ENCODE assay signal across 13 cellular contexts in genomic region chr11:131914299-131914902, GRCh38.
DNase-seq lines count a peak whose midpoint lies in the region; ATAC-seq and TF ChIP-seq lines count a peak whose summit lies in the region.
"Had no signal": no experiment of that assay in that cellular context is flagged by ENCODE, and none has a peak within 500 bp of the region (broad histone marks: within the 10 kb centered on the region; RNA-seq: fewer than 3 reads in every experiment).

No MANE protein-coding gene starts in this region.

- no peaks in the 10 kb centered on the region for H3K9me2 ChIP-seq in SK-N-SH

- 72% methylated on average over 4 of the region's 4 CpGs for WGBS in SK-N-SH (ENCODE audit: low lambda C conversion rate)
- 63 to 72% methylated on average over 4 of the region's 4 CpGs for WGBS in thyroid gland, 2 donors

- intact Hi-C loops in left cardiac atrium (cut with DNase I) (loop anchor here in 1 of 2 donors (5.0 kb wide), 1 partner anchor 118 kb away; no protein-coding TSS in a partner anchor), upper lobe of right lung (cut with DNase I) (no loop called here), thyroid gland (cut with DNase I) (no loop called here)

- H3K4me2 ChIP-seq in SK-N-SH, result no peak overlapping the region

- no peak for TF ChIP-seq POLR2A in thyroid gland (IDR thresholded peaks at IDR 0.05)

- peaks cover 9% of the 10 kb centered on the region for H3F3A ChIP-seq in SK-N-SH (replicated peaks; ENCODE audit: insufficient read depth)

- POLR2A ChIA-PET in SK-N-SH (lab: Yijun Ruan, JAX), result no interaction called here

- H3K4me1 ChIP-seq in cardiac muscle cell (ENCODE audit: low read depth) (no peaks in the 10 kb centered on the region), SK-N-SH (ENCODE audit: control insufficient read depth in 1 of 2, insufficient read depth in 2 of 2, low read depth in 1 of 2, low read length in 1 of 2) (peaks cover 3 to 22% of the 10 kb centered on the region in 2 experiments; a peak in 2 of 4 replicates), upper lobe of right lung (no peaks in the 10 kb centered on the region), thyroid gland (peaks cover 0 to 7% of the 10 kb centered on the region in 2 donors)

- H3K36me3 ChIP-seq in cardiac muscle cell, result no peaks in the 10 kb centered on the region
- no peaks in the 10 kb centered on the region for H3K36me3 ChIP-seq in SK-N-SH (replicated peaks in 1 of 2; ENCODE audit: control insufficient read depth in 1 of 2, insufficient read depth in 2 of 2, low read length in 1 of 2)
- H3K36me3 ChIP-seq in upper lobe of right lung, result no peaks in the 10 kb centered on the region
- H3K36me3 ChIP-seq in thyroid gland, result no peaks in the 10 kb centered on the region

- TF ChIP-seq CTCF in cardiac muscle cell (IDR thresholded peaks at IDR 0.05; ENCODE audit: low read depth, low read length), result peak; percentile 47
- TF ChIP-seq CTCF in SK-N-SH (IDR thresholded peaks at IDR 0.05), result peak; percentile 65
- TF ChIP-seq CTCF in fibroblast of villous mesenchyme (IDR thresholded peaks at IDR 0.05; ENCODE audit: insufficient read depth, low read depth, low read length), result peak; percentile 32
- peak; percentile 24 for TF ChIP-seq CTCF in upper lobe of right lung (IDR thresholded peaks at IDR 0.05)
- peak in 1 of 6 experiments; percentile 12 for TF ChIP-seq CTCF in thyroid gland (IDR thresholded peaks at IDR 0.05)

- TF ChIP-seq EP300 in SK-N-SH (IDR thresholded peaks at IDR 0.05; ENCODE audit: borderline replicate concordance in 1 of 2, low read depth in 1 of 2, low read length in 1 of 2), result no peak

- peak in 1 of 2 donors; percentile 41 for DNase-seq in cardiac muscle cell (ENCODE audit: low read depth in 1 of 2, low spot score in 1 of 2)
- DNase-seq in left cardiac atrium, result no peak
- peak; percentile 34 for DNase-seq in SK-N-SH
- peak; percentile 19 for DNase-seq in fibroblast of villous mesenchyme (ENCODE audit: low read depth)
- DNase-seq in upper lobe of right lung, result no peak
- DNase-seq in activated CD8-positive, alpha-beta memory T cell treated with anti-CD3 and anti-CD28 coated beads for 24 hours, result no peak
- DNase-seq in NCI-H345 (lab: John Stamatoyannopoulos, UW), result no peak
- no peak for DNase-seq in thyroid gland
- DNase-seq: activated CD8-positive, alpha-beta memory T cell treated with anti-CD3 and anti-CD28 coated beads, Interleukin-2, amount 50 U/mL, for 4 hours; CD8-positive, alpha-beta T cell; NCI-H446 treated with DMSO at 0.1 percent for 48 hours; T-helper 17 cell had no signal

- H3K4me3 ChIP-seq in cardiac muscle cell (no peak overlapping the region), SK-N-SH (ENCODE audit: low read depth in 2 of 2, low read length in 1 of 2) (no peak overlapping the region), fibroblast of villous mesenchyme (ENCODE audit: low read depth, low read length) (no peak overlapping the region), upper lobe of right lung (no peak overlapping the region), thyroid gland (replicated peaks in 1 of 3) (no peak overlapping the region)

- no peak overlapping the region for H3K9ac ChIP-seq in SK-N-SH

- H3K9me3 ChIP-seq in cardiac muscle cell (ENCODE audit: low read depth) (no peaks in the 10 kb centered on the region), SK-N-SH (no peaks in the 10 kb centered on the region), upper lobe of right lung (no peaks in the 10 kb centered on the region), thyroid gland (no peaks in the 10 kb centered on the region)

- CTCF ChIA-PET in SK-N-SH (lab: Yijun Ruan, JAX), result interaction anchor here (0.7 to 1.8 kb wide), 8 partner anchors 9 to 179 kb away, joined by 3 to 6 read pairs (median 4); no protein-coding TSS in a partner anchor

- no peak overlapping the region for H2AFZ ChIP-seq in SK-N-SH (ENCODE audit: low read depth)

- peak; percentile 53 for TF ChIP-seq RAD21 in SK-N-SH (IDR thresholded peaks at IDR 0.05; ENCODE audit: low read length)

- H3K27me3 ChIP-seq in cardiac muscle cell (peaks cover 54% of the 10 kb centered on the region), SK-N-SH (ENCODE audit: insufficient read depth) (no peaks in the 10 kb centered on the region), upper lobe of right lung (peaks cover 38% of the 10 kb centered on the region), thyroid gland (no peaks in the 10 kb centered on the region)

- ATAC-seq in left cardiac atrium, result no peak
- ATAC-seq in upper lobe of right lung, result no peak
- ATAC-seq: CD8-positive, alpha-beta T cell; T-helper 17 cell had no signal

- no peaks in the 10 kb centered on the region for H4K20me1 ChIP-seq in SK-N-SH (ENCODE audit: insufficient read depth)

- peaks cover 70% of the 10 kb centered on the region for H3K79me2 ChIP-seq in SK-N-SH (ENCODE audit: insufficient read depth)

- H3K27ac ChIP-seq in cardiac muscle cell, result no peak overlapping the region
- H3K27ac ChIP-seq in SK-N-SH (ENCODE audit: low read depth in 2 of 2, low read length in 1 of 2), result no peak overlapping the region
- no peak overlapping the region for H3K27ac ChIP-seq in upper lobe of right lung
- no peak overlapping the region for H3K27ac ChIP-seq in thyroid gland
- H3K27ac ChIP-seq: HL-60 had no signal

TF ChIP-seq in SK-N-SH, 30 proteins besides CTCF, POLR2A, EP300 and RAD21:
- TF ChIP-seq MXI1 (IDR thresholded peaks at IDR 0.05; ENCODE audit: low read depth, low read length), result no peak
- TF ChIP-seq SMC3 (IDR thresholded peaks at IDR 0.05; ENCODE audit: low read depth, low read length), result peak; percentile 44

Comparison
In these comparisons a context has a peak if more than half of its experiments do, and no peak if none do; other contexts are left out.
1. DNase-seq: peak in SK-N-SH (single experiment) and fibroblast of villous mesenchyme (single experiment); none in left cardiac atrium (single experiment), upper lobe of right lung (single experiment), activated CD8-positive, alpha-beta memory T cell treated with anti-CD3 and anti-CD28 coated beads for 24 hours (single experiment), NCI-H345 (single experiment) and thyroid gland (0 of 2).